Comparison of ENCODE assay signal across 1 cellular context in the genomic region with DNA sequence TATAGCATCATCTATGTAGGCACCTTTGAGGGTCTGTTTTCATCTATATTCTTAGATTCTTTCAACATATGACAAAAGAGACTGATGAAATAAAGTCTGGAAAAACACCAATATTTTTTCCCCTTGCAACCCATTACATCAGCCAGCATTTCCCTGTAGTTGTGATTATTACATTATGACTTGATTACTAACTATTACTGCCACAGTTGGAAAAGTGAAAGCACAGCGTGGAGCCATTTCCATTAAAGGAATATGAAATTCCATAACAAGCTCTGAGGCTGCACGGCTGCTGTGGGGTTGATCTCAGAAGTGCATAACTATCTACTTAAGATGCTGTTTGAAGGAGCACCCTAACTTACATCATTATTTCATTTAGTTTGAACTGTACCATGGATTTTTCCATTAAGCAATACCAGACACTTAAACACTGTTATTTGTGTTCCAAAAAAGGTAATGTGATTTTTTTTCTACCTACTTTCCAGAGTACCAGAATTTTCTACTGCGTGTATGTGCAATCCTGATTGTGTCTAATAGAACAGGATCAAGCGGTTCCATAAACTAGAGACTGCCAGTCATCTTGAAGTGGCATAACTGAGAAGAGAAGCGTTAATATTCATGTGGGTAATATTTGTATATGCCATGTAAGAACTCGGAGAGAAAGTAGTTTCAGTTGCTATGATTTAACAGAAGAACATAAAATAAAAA.
TF ChIP-seq lines count a peak whose summit lies in the region.

No MANE protein-coding gene starts in this region.

TF ChIP-seq in HEK293T, 16 proteins besides CTCF, POLR2A, EP300 and RAD21 (continued from another document):
- TF ChIP-seq ZNF384 (IDR thresholded peaks at IDR 0.05) (no peak), SP1 (IDR thresholded peaks at IDR 0.05) (no peak), FOXA1 (IDR thresholded peaks at IDR 0.05) (no peak), L3MBTL2 (conservative IDR thresholded peaks at IDR 0.05) (no peak), LEF1 (IDR thresholded peaks at IDR 0.05; ENCODE audit: borderline replicate concordance) (no peak), ARNT (IDR thresholded peaks at IDR 0.05) (no peak), HDGF (IDR thresholded peaks at IDR 0.05; ENCODE audit: borderline replicate concordance) (no peak), BHLHE40 (IDR thresholded peaks at IDR 0.05; ENCODE audit: borderline replicate concordance) (no peak), CTBP1 (IDR thresholded peaks at IDR 0.05; ENCODE audit: borderline replicate concordance) (no peak), TARDBP (IDR thresholded peaks at IDR 0.05) (no peak), FOXM1 (IDR thresholded peaks at IDR 0.05; ENCODE audit: borderline replicate concordance) (no peak), FOXK2 (IDR thresholded peaks at IDR 0.05) (no peak), PKNOX1 (IDR thresholded peaks at IDR 0.05) (no peak)
